Comparison of ENCODE assay signal across 22 cellular contexts in the genomic region with DNA sequence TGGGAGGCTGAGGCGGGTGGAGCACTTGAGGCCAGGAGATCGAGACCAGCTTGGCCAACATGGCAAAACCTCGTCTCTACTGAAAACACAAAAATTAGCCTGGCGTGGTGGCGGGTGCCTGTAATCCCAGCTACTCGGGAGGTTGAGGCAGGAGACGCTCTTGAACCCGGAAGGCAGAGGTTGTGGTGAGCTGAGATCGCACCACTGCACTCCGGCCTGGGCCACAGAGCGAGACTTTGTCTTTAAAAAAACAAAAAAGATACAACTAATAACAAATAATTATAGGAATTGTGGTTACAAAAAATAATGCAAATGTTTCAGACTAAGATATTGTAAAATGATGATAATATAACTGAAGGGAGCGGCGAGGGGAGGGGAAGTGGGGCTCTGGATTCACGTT.
DNase-seq lines count a peak whose midpoint lies in the region; ATAC-seq, FAIRE-seq and TF ChIP-seq lines count a peak whose summit lies in the region.
"Had no signal": no experiment of that assay in that cellular context is flagged by ENCODE, and none has a peak within 500 bp of the region (broad histone marks: within the 10 kb centered on the region; RNA-seq: fewer than 3 reads in every experiment).

No MANE protein-coding gene starts in this region.

- H3K9me3 Mint-ChIP-seq in brain, result peaks cover 0 to 14% (median 12%) of the 10 kb centered on the region in 5 experiments
- H3K9me3 Mint-ChIP-seq: CD8-positive, alpha-beta T cell had no signal

- no peak for TF ChIP-seq CTCF in heart right ventricle (IDR thresholded peaks at IDR 0.05)
- no peak for TF ChIP-seq CTCF in brain (conservative IDR thresholded peaks at IDR 0.05)
- TF ChIP-seq CTCF in kidney (IDR thresholded peaks at IDR 0.05; ENCODE audit: borderline replicate concordance, extremely low read depth, insufficient read depth), result no peak
- no peak for TF ChIP-seq CTCF in spleen (IDR thresholded peaks at IDR 0.05 in 8 of 11, conservative IDR thresholded peaks at IDR 0.05 in 3 of 11)

- 93 to 94% methylated on average over 14 of the region's 14 CpGs for WGBS in heart right ventricle, 2 donors
- WGBS in spleen, 5 donors, result 91 to 95% (median 92%) methylated on average over 14 of the region's 14 CpGs

- H3K4me3 ChIP-seq in heart right ventricle (no peak overlapping the region), kidney (ENCODE audit: low read length in 2 of 2) (no peak overlapping the region), spleen (no peak overlapping the region)
- H3K4me3 ChIP-seq: A549, GM23338 had no signal

- no peaks in the 10 kb centered on the region for H3K4me1 ChIP-seq in heart right ventricle
- H3K4me1 ChIP-seq in kidney (ENCODE audit: control insufficient read depth in 1 of 2, insufficient read depth in 1 of 2, low read depth in 1 of 2, low read length in 2 of 2), result no peaks in the 10 kb centered on the region
- no peaks in the 10 kb centered on the region for H3K4me1 ChIP-seq in spleen
- H3K4me1 ChIP-seq: A549, BE2C had no signal

- no peak for ATAC-seq in left cardiac atrium
- ATAC-seq in heart right ventricle, result no peak
- ATAC-seq: A549; CD8-positive, alpha-beta T cell; GM23338; HepG2 had no signal

- H3K36me3 Mint-ChIP-seq in brain, result no peaks in the 10 kb centered on the region
- H3K36me3 Mint-ChIP-seq: CD8-positive, alpha-beta T cell had no signal

- no peaks in the 10 kb centered on the region for H3K36me3 ChIP-seq in heart right ventricle
- no peaks in the 10 kb centered on the region for H3K36me3 ChIP-seq in kidney (ENCODE audit: control insufficient read depth in 1 of 2, insufficient read depth in 2 of 2, low read length in 2 of 2)
- H3K36me3 ChIP-seq in spleen, result no peaks in the 10 kb centered on the region
- H3K36me3 ChIP-seq: BE2C had no signal

- FAIRE-seq in kidney (lab: Jason Lieb, UNC), result no peak
- FAIRE-seq: A549, D721Med, G401.6, GM12891, HepG2, HTR-8/SVneo had no signal

- intact Hi-C loops in left cardiac atrium (cut with DNase I) (no loop called here), heart right ventricle (cut with DNase I) (no loop called here), kidney (cut with DNase I) (no loop called here), spleen (cut with DNase I; ENCODE audit: low total_unique reads) (no loop called here)

- no peak for TF ChIP-seq POLR2A in spleen (IDR thresholded peaks at IDR 0.05)

- H3K27ac Mint-ChIP-seq in brain, result peak overlapping the region in 3 of 5 experiments; percentile 65 to 89 (median 88)
- H3K27ac Mint-ChIP-seq: CD8-positive, alpha-beta T cell; GM23338 had no signal

- peaks cover 11% of the 10 kb centered on the region for H3K27me3 Mint-ChIP-seq in brain

- H3K4me1 Mint-ChIP-seq in brain, result peaks cover 55% of the 10 kb centered on the region

- peaks cover 0 to 17% (median 6%) of the 10 kb centered on the region in 7 donors for H3K27me3 ChIP-seq in heart right ventricle
- peaks cover 0 to 92% (median 12%) of the 10 kb centered on the region in 7 donors for H3K27me3 ChIP-seq in spleen (replicated peaks in 1 of 7)

- H3K4me3 Mint-ChIP-seq in brain, result no peak overlapping the region
- H3K4me3 Mint-ChIP-seq: CD8-positive, alpha-beta T cell; GM23338 had no signal

- peaks cover 0 to 5% (median 0%) of the 10 kb centered on the region in 11 donors for H3K9me3 ChIP-seq in heart right ventricle
- peaks cover 0 to 6% of the 10 kb centered on the region in 2 donors for H3K9me3 ChIP-seq in kidney (ENCODE audit: control insufficient read depth in 1 of 2, low read length in 2 of 2)
- peaks cover 0 to 4% (median 0%) of the 10 kb centered on the region in 8 donors for H3K9me3 ChIP-seq in spleen
- H3K9me3 ChIP-seq: A549 had no signal

- DNase-seq in left cardiac atrium (peak; percentile 4), heart right ventricle (no peak), kidney (peak; percentile 46), spleen (peak; percentile 37), NCI-H2227 (lab: John Stamatoyannopoulos, UW; ENCODE audit: unreplicated experiment) (no peak), epidermal melanocyte (ENCODE audit: insufficient read length, low spot score) (no peak)
- DNase-seq: BE2C; CD8-positive, alpha-beta T cell; COR-L47; DMS153; DMS79 treated with DMSO at 0.1 percent for 48 hours; EL; H7 had no signal

- no peak overlapping the region for H3K9ac ChIP-seq in kidney (ENCODE audit: low read length in 2 of 2)

- H3K27ac ChIP-seq in heart right ventricle (no peak overlapping the region), kidney (ENCODE audit: low read depth in 2 of 2, low read length in 2 of 2) (no peak overlapping the region), spleen (no peak overlapping the region)
- H3K27ac ChIP-seq: A549, C4-2B had no signal

Comparison
In these comparisons a context has a peak if more than half of its experiments do, and no peak if none do; other contexts are left out.
1. DNase-seq: peak in left cardiac atrium (single experiment), kidney (single experiment) and spleen (single experiment); none in heart right ventricle (0 of 2), NCI-H2227 (single experiment) and epidermal melanocyte (single experiment).